Comparison of ENCODE assay signal across 8 cellular contexts in genomic region chr11:134360050-134360835, GRCh38. TPM values are rescaled to one million over a fixed set of nuclear protein-coding genes. Genes with fewer than 3 reads are reported as not detected.
A peak's percentile ranks its signal among the peaks of the same experiment; 100 is the strongest.
DNase-seq lines count a peak whose midpoint lies in the region; ATAC-seq, FAIRE-seq and TF ChIP-seq lines count a peak whose summit lies in the region.

No MANE protein-coding gene starts in this region.

- no peak for TF ChIP-seq POLR2A in GM18505 (IDR thresholded peaks at IDR 0.05; ENCODE audit: borderline replicate concordance, extremely low read depth, insufficient read depth, insufficient read length)
- TF ChIP-seq POLR2A in H1 (IDR thresholded peaks at IDR 0.05; ENCODE audit: control extremely low read depth in 1 of 2, low read depth in 2 of 2, low read length in 2 of 2): no peak

- H3K4me2 ChIP-seq in H1 (ENCODE audit: insufficient read depth in 1 of 2, low read depth in 2 of 2, low read length in 2 of 2): no peak overlapping the region
- no peak overlapping the region for H3K4me2 ChIP-seq in mesendoderm (ENCODE audit: low read length)

- H4K8ac ChIP-seq in H1 (ENCODE audit: extremely low read depth, insufficient read depth, low read length) (no peak overlapping the region), mesendoderm (ENCODE audit: low read depth, low read length) (no peak overlapping the region)

- H3K4me3 ChIP-seq in H1 (ENCODE audit: extremely low read depth in 1 of 4, insufficient read depth in 2 of 4, low read depth in 3 of 4, low read length in 4 of 4) (no peak overlapping the region), mesendoderm (ENCODE audit: low read length) (no peak overlapping the region)

- H3K79me2 ChIP-seq in H1 (ENCODE audit: control insufficient read depth in 1 of 2, insufficient read depth in 2 of 2, low read length in 2 of 2) (no peaks in the 10 kb centered on the region), mesendoderm (ENCODE audit: control insufficient read depth, insufficient read depth, low read length) (no peaks in the 10 kb centered on the region)

- no peak overlapping the region for H4K91ac ChIP-seq in H1 (replicated peaks; ENCODE audit: insufficient read length, low read length)

- H4K20me1 ChIP-seq in H1 (replicated peaks in 1 of 2; ENCODE audit: control insufficient read depth in 1 of 2, insufficient read depth in 2 of 2, low read length in 2 of 2): no peaks in the 10 kb centered on the region

- no peaks in the 10 kb centered on the region for H3K79me1 ChIP-seq in H1 (ENCODE audit: low read depth, low read length)
- no peaks in the 10 kb centered on the region for H3K79me1 ChIP-seq in mesendoderm (ENCODE audit: low read length)

- peak; percentile 90 for FAIRE-seq in H1 (lab: Jason Lieb, UNC)

- ATAC-seq in GM18505 (IDR thresholded peaks at IDR 0.05; ENCODE audit: unreplicated experiment) (peak; percentile 88), HG03064 (IDR thresholded peaks at IDR 0.05; ENCODE audit: low read depth, unreplicated experiment) (peak; percentile 78)

- TF ChIP-seq CTCF in H1 (IDR thresholded peaks at IDR 0.05; ENCODE audit: control extremely low read depth in 1 of 3, insufficient read depth in 1 of 3, low read depth in 1 of 3, low read length in 3 of 3): peak; percentile 97 to 99 (median 99)

- H2BK20ac ChIP-seq in H1 (ENCODE audit: low read length): no peak overlapping the region

- DNase-seq in NCI-H82 (lab: John Stamatoyannopoulos, UW) (peak; percentile 86), H1 (ENCODE audit: low read depth in 1 of 2, low spot score in 2 of 2) (peak; percentile 91 to 98), mesendoderm (peak; percentile 92), OCI-M2 (lab: John Stamatoyannopoulos, UW; ENCODE audit: unreplicated experiment) (no peak)
- DNase-seq in activated CD8-positive, alpha-beta memory T cell treated with anti-CD3 and anti-CD28 coated beads for 1 hour (ENCODE audit: extremely low read depth in 1 of 2, low read depth in 1 of 2): peak; percentile 22 to 55
- peak; percentile 57 to 64 for DNase-seq in stimulated activated CD8-positive, alpha-beta memory T cell treated with anti-CD3 and anti-CD28 coated beads, Interleukin-15, amount 100 ng/mL, for 48 hours (ENCODE audit: low read depth in 2 of 2)

- H3K9ac ChIP-seq in H1 (replicated peaks in 1 of 4; ENCODE audit: extremely low read depth in 1 of 4, low read depth in 3 of 4, low read length in 3 of 4): no peak overlapping the region
- peak overlapping the region; percentile 9 for H3K9ac ChIP-seq in mesendoderm (ENCODE audit: low read length)

- POLR2A ChIA-PET in H1 (lab: Charles Lee; ENCODE audit: partially characterized antibody): no interaction called here

- H3K27ac ChIP-seq in H1 (ENCODE audit: low read depth, low read length) (no peak overlapping the region), mesendoderm (ENCODE audit: low read depth, low read length) (no peak overlapping the region)

- H2AK5ac ChIP-seq in H1 (ENCODE audit: low read depth, low read length): no peak overlapping the region
- no peak overlapping the region for H2AK5ac ChIP-seq in mesendoderm (ENCODE audit: low read length)

- no peak overlapping the region for H4K5ac ChIP-seq in H1 (ENCODE audit: insufficient read length, low read depth, low read length)
- peak overlapping the region; percentile 92 for H4K5ac ChIP-seq in mesendoderm (ENCODE audit: low read length)

- H3K4ac ChIP-seq in H1 (replicated peaks; ENCODE audit: insufficient read length, low read depth, low read length) (no peak overlapping the region), mesendoderm (ENCODE audit: low read depth, low read length) (no peak overlapping the region)

- H2AFZ ChIP-seq in H1 (ENCODE audit: low read length): peak overlapping the region; percentile 20; the same call in 1 of the 2 replicates

- H2BK15ac ChIP-seq in H1 (ENCODE audit: low read length) (no peak overlapping the region), mesendoderm (replicated peaks; ENCODE audit: low read depth) (no peak overlapping the region)

- H3K27me3 ChIP-seq in H1 (replicated peaks in 1 of 4; ENCODE audit: control insufficient read depth in 3 of 4, extremely low read depth in 1 of 4, insufficient read depth in 3 of 4, low read length in 3 of 4) (peaks cover 0 to 15% (median 5%) of the 10 kb centered on the region in 4 experiments; a peak in 6 of 7 replicates), mesendoderm (ENCODE audit: insufficient read depth, low read length, poor library complexity) (no peaks in the 10 kb centered on the region)

- H3K4me1 ChIP-seq in H1 (replicated peaks in 1 of 4; ENCODE audit: control insufficient read depth in 3 of 4, insufficient read depth in 4 of 4, low read length in 3 of 4) (no peaks in the 10 kb centered on the region; a peak in 1 of 7 replicates), mesendoderm (ENCODE audit: control insufficient read depth, low read depth, low read length) (no peaks in the 10 kb centered on the region)

- H2BK120ac ChIP-seq in H1 (replicated peaks; ENCODE audit: low read depth, low read length) (no peak overlapping the region), mesendoderm (ENCODE audit: low read depth, low read length) (no peak overlapping the region)

- no peaks in the 10 kb centered on the region for H3K23me2 ChIP-seq in H1 (ENCODE audit: low read depth, low read length)

- 39% methylated on average over 28 of the region's 30 CpGs; no CpG with 5 or more reads in 1 of the 2 experiments for WGBS in H1 (ENCODE audit: extremely low coverage in 1 of 2, insufficient coverage in 1 of 2, insufficient read length in 1 of 2, insufficient replicate concordance in 2 of 2, low coverage in 1 of 2, low lambda C conversion rate in 2 of 2, missing lambda C conversion rate in 1 of 2), 2 experiments
- WGBS in mesendoderm (ENCODE audit: extremely low coverage, insufficient coverage, low lambda C conversion rate): no CpG with 5 or more reads among the region's 30 CpGs

- 0 out of 2 replicates have a peak overlapping the region, but pooled peaks have one; percentile 60 for H2BK12ac ChIP-seq in H1 (ENCODE audit: low read depth, low read length)

- H3K36me3 ChIP-seq in H1 (ENCODE audit: control insufficient read depth in 2 of 4, insufficient read depth in 4 of 4, low read length in 3 of 4) (no peaks in the 10 kb centered on the region), mesendoderm (ENCODE audit: control insufficient read depth, insufficient read depth, low read length) (no peaks in the 10 kb centered on the region)

- TF ChIP-seq RAD21 in H1 (IDR thresholded peaks at IDR 0.05 in 1 of 2, conservative IDR thresholded peaks at IDR 0.05 in 1 of 2; ENCODE audit: low read depth in 2 of 2, low read length in 2 of 2): peak; percentile 98 to 100

- no peak overlapping the region for H3K14ac ChIP-seq in H1 (ENCODE audit: insufficient read length)

- H3K56ac ChIP-seq in H1 (replicated peaks; ENCODE audit: insufficient read length, low read depth, low read length) (no peak overlapping the region), mesendoderm (ENCODE audit: low read length) (peak overlapping the region; percentile 62)

- H3K18ac ChIP-seq in H1 (ENCODE audit: extremely low read depth, low read length) (0 out of 2 replicates have a peak overlapping the region, but pooled peaks have one; percentile 22), mesendoderm (ENCODE audit: low read length) (no peak overlapping the region)

- no peak for TF ChIP-seq EP300 in H1 (IDR thresholded peaks at IDR 0.05; ENCODE audit: borderline replicate concordance in 1 of 2, low read depth in 2 of 2, low read length in 2 of 2)

- H3K9me3 ChIP-seq in H1 (ENCODE audit: insufficient read depth in 2 of 2, low read depth in 1 of 2, low read length in 1 of 2): no peaks in the 10 kb centered on the region; a peak in 1 of 4 replicates

- H2BK5ac ChIP-seq in H1 (ENCODE audit: low read depth, low read length): no peak overlapping the region
- H2BK5ac ChIP-seq in mesendoderm (ENCODE audit: low read length): no peak overlapping the region

- CTCF ChIA-PET in H1 (lab: Charles Lee; ENCODE audit: partially characterized antibody): interaction anchor here (0.6 to 2.4 kb wide), 20 partner anchors 11 to 672 kb away, joined by 3 to 10 read pairs (median 4); no protein-coding TSS in a partner anchor

- H3K23ac ChIP-seq in H1 (ENCODE audit: insufficient read length) (no peak overlapping the region), mesendoderm (ENCODE audit: low read length) (no peak overlapping the region)

TF ChIP-seq in H1, 55 proteins besides CTCF, POLR2A, EP300 and RAD21 (continues in another document):
- TF ChIP-seq CBX5 (IDR thresholded peaks at IDR 0.05; ENCODE audit: low read depth, low read length): no peak
- 0 out of 4 replicates have a peak, but pooled peaks of 1 of the 2 experiments have one; percentile 28 for TF ChIP-seq SIN3A (conservative IDR thresholded peaks at IDR 0.05 in 1 of 2, IDR thresholded peaks at IDR 0.05 in 1 of 2; ENCODE audit: low read depth in 1 of 2, low read length in 2 of 2)
- TF ChIP-seq PHF8 (conservative IDR thresholded peaks at IDR 0.05; ENCODE audit: low read depth, low read length): no peak
- no peak for TF ChIP-seq CEBPB (IDR thresholded peaks at IDR 0.05; ENCODE audit: low read depth, low read length)
- peak; percentile 32; the same call in 1 of the 2 replicates for TF ChIP-seq TBP (IDR thresholded peaks at IDR 0.05; ENCODE audit: low read depth, low read length)

RNA-seq across cellular contexts. Expression of gene GLB1L2, which starts 28.5 kb away (rescaled TPM):
- total RNA-seq in H1 (2021; fragmentation: NEBNext Ultra II Directional; extraction: Animal tissue kit (Norgen Biotek cat#: 25700)): 7.9 and 8.0 TPM in 2 replicates
- 4.4 and 5.7 TPM in 2 replicates for polyA plus RNA-seq in H1 (2011; rRNA removed)
- polyA plus RNA-seq in H1 (2011; cell fraction: cytosol; rRNA removed): 6.2 TPM
- 17.5 TPM for polyA plus RNA-seq in H1 (2011; cell fraction: nucleus; rRNA removed)
- 4.7 to 8.2 TPM (median 6.0 TPM) in 4 replicates for polyA plus RNA-seq in H1 (2012, experiment 1 of 2)
- 5.8 TPM for polyA plus RNA-seq in H1 (2012, experiment 2 of 2)
- 9.0 TPM for polyA plus RNA-seq in H1 (2013, experiment 1 of 2)
- 9.1 TPM for polyA plus RNA-seq in H1 (2013, experiment 2 of 2)
- 5.7 and 6.8 TPM in 2 replicates for polyA minus RNA-seq in H1 (2011; rRNA and poly(A)+ RNA removed)
- polyA minus RNA-seq in H1 (2011; cell fraction: cytosol; rRNA and poly(A)+ RNA removed): 2.8 TPM
- 3.1 TPM for polyA minus RNA-seq in H1 (2011; cell fraction: nucleus; rRNA and poly(A)+ RNA removed)
- polyA plus RNA-seq in mesendoderm (2013, experiment 1 of 2): 9.1 TPM
- polyA plus RNA-seq in mesendoderm (2013, experiment 2 of 2): 9.3 TPM

RNA-seq across cellular contexts. Expression of gene B3GAT1, which starts 51.8 kb away (rescaled TPM):
- total RNA-seq in H1 (2021; fragmentation: NEBNext Ultra II Directional; extraction: Animal tissue kit (Norgen Biotek cat#: 25700)): 32.4 and 35.0 TPM in 2 replicates
- 19.7 and 27.0 TPM in 2 replicates for polyA plus RNA-seq in H1 (2011; rRNA removed)
- 18.2 TPM for polyA plus RNA-seq in H1 (2011; cell fraction: cytosol; rRNA removed)
- polyA plus RNA-seq in H1 (2011; cell fraction: nucleus; rRNA removed): 46.6 TPM
- 22.6 to 25.8 TPM (median 24.3 TPM) in 4 replicates for polyA plus RNA-seq in H1 (2012, experiment 1 of 2)
- 23.0 TPM for polyA plus RNA-seq in H1 (2012, experiment 2 of 2)
- polyA plus RNA-seq in H1 (2013, experiment 1 of 2): 16.5 TPM
- polyA plus RNA-seq in H1 (2013, experiment 2 of 2): 16.3 TPM
- polyA minus RNA-seq in H1 (2011; rRNA and poly(A)+ RNA removed): 10.1 and 12.8 TPM in 2 replicates
- polyA minus RNA-seq in H1 (2011; cell fraction: cytosol; rRNA and poly(A)+ RNA removed): 15.9 TPM
- polyA minus RNA-seq in H1 (2011; cell fraction: nucleus; rRNA and poly(A)+ RNA removed): 20.5 TPM
- 9.3 TPM for polyA plus RNA-seq in mesendoderm (2013, experiment 1 of 2)
- 9.6 TPM for polyA plus RNA-seq in mesendoderm (2013, experiment 2 of 2)
